In the genomic region with DNA sequence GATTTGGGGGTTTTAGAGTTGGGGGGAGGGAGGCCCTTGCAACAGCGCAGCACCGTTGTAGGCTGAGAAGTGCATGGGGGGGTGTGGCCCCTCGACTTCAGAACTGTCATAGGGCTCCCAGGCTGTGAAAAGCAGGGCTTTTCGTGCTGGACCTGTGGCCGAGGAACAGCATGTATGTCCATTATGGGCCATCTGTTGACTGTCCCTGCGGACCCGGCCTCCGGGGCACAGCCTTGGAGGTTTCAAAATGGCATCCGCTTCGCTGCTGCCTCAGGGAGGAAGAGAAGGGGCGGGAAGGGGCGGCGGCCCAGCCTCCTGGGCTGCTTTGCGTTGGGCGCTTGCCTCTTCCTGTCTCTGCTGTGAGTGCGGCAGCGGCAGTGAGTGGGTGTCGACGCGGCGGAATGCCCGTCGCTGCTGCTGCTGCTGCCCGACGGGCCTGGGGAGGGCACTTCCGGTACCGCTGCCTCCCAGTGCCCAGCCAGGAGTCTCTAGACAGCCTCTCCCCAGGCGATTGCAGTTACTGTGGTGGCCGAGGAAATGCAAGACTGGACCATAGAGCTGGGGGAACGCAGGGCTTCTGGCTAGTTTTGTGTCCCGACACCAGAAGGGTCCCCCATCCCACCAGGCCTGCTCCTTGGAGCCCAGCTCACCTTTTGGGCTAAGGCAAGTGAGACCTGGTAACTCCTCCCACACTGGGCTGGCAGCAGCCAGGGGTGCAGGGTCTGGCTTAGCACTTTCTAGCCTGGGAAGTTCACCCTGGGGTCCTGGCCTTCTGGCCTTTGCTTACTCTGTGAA, we compare ENCODE assay signal across 8 cellular contexts. TPM values are rescaled to one million over a fixed set of nuclear protein-coding genes. Genes with fewer than 3 reads are reported as not detected.
DNase-seq lines count a peak whose midpoint lies in the region; ATAC-seq and TF ChIP-seq lines count a peak whose summit lies in the region.

No MANE protein-coding gene starts in this region.

- CTCF ChIA-PET in activated CD8-positive, alpha-beta T cell treated with anti-CD3 and anti-CD28 coated beads for 36 hours (lab: Charles Lee) = interaction anchor here (0.8 to 14.8 kb wide), 4 partner anchors 6 to 44 kb away, joined by 3 to 239 read pairs (median 20); no protein-coding TSS in a partner anchor

- no peaks in the 10 kb centered on the region for H3K9me3 Mint-ChIP-seq in HFFc6
- H3K9me3 Mint-ChIP-seq in activated CD8-positive, alpha-beta T cell treated with anti-CD3 and anti-CD28 coated beads for 36 hours = no peaks in the 10 kb centered on the region
- no peaks in the 10 kb centered on the region for H3K9me3 Mint-ChIP-seq in memory B cell

- H3K27me3 Mint-ChIP-seq in HFFc6 (ENCODE audit: insufficient read depth) (peaks cover 2% of the 10 kb centered on the region), memory B cell (no peaks in the 10 kb centered on the region)
- no peaks in the 10 kb centered on the region for H3K27me3 Mint-ChIP-seq in activated CD8-positive, alpha-beta T cell treated with anti-CD3 and anti-CD28 coated beads for 36 hours

- H3K36me3 Mint-ChIP-seq in HFFc6 (ENCODE audit: low read depth) (peaks cover 12% of the 10 kb centered on the region), memory B cell (peaks cover 8% of the 10 kb centered on the region)
- H3K36me3 Mint-ChIP-seq in activated CD8-positive, alpha-beta T cell treated with anti-CD3 and anti-CD28 coated beads for 36 hours (ENCODE audit: low read depth) = peaks cover 21% of the 10 kb centered on the region

- H3K27ac Mint-ChIP-seq in HFFc6 = peak overlapping the region; percentile 92
- peak overlapping the region; percentile 95 for H3K27ac Mint-ChIP-seq in activated CD8-positive, alpha-beta T cell treated with anti-CD3 and anti-CD28 coated beads for 36 hours
- H3K27ac Mint-ChIP-seq in memory B cell = peak overlapping the region; percentile 94

- DNase-seq in GM04504 (ENCODE audit: low read depth) (peak; percentile 65), HFFc6 (peak; percentile 83), NCI-H748 treated with DMSO at 0.1 percent for 48 hours (lab: John Stamatoyannopoulos, UW) (peak; percentile 3), memory B cell (ENCODE audit: low spot score in 2 of 2) (peak; percentile 71 to 73), DMS114 treated with DMSO at 0.1 percent for 48 hours (lab: John Stamatoyannopoulos, UW; ENCODE audit: unreplicated experiment) (no peak)
- peak; percentile 96 for DNase-seq in activated CD8-positive, alpha-beta T cell treated with anti-CD3 and anti-CD28 coated beads for 36 hours
- peak; percentile 80 for DNase-seq in effector CD4-positive, alpha-beta T cell
- peak; percentile 71 for DNase-seq in stimulated activated CD8-positive, alpha-beta memory T cell treated with anti-CD3 and anti-CD28 coated beads, Interleukin-12 subunit alpha, Interleukin-12 subunit beta, amount 100 ng/mL, for 24 hours (ENCODE audit: extremely low read depth)

- no peak for TF ChIP-seq CTCF in HFFc6 (IDR thresholded peaks at IDR 0.05)
- TF ChIP-seq CTCF in activated CD8-positive, alpha-beta T cell treated with anti-CD3 and anti-CD28 coated beads for 36 hours (IDR thresholded peaks at IDR 0.05) = no peak

- H3K4me1 Mint-ChIP-seq in HFFc6 (ENCODE audit: low read depth) = peaks cover 55% of the 10 kb centered on the region
- peaks cover 51% of the 10 kb centered on the region for H3K4me1 Mint-ChIP-seq in activated CD8-positive, alpha-beta T cell treated with anti-CD3 and anti-CD28 coated beads for 36 hours (ENCODE audit: low read depth)
- peaks cover 47% of the 10 kb centered on the region for H3K4me1 Mint-ChIP-seq in memory B cell

- POLR2A ChIA-PET in activated CD8-positive, alpha-beta T cell treated with anti-CD3 and anti-CD28 coated beads for 36 hours (lab: Charles Lee) = interaction anchor here (0.7 to 4.2 kb wide), 8 partner anchors 9 to 122 kb away, joined by 3 to 29 read pairs (median 4); no protein-coding TSS in a partner anchor

- H3K4me3 Mint-ChIP-seq in HFFc6 (peak overlapping the region; percentile 96), memory B cell (peak overlapping the region; percentile 99)
- peak overlapping the region; percentile 91 for H3K4me3 Mint-ChIP-seq in activated CD8-positive, alpha-beta T cell treated with anti-CD3 and anti-CD28 coated beads for 36 hours

- intact Hi-C loops in activated CD8-positive, alpha-beta T cell treated with anti-CD3 and anti-CD28 coated beads for 36 hours (cut with micrococcal nuclease) = no loop called here

- ATAC-seq in activated CD8-positive, alpha-beta T cell treated with anti-CD3 and anti-CD28 coated beads for 36 hours = peak; percentile 47
- peak; percentile 41 for ATAC-seq in memory B cell (ENCODE audit: low read depth)

RNA-seq across cellular contexts. Expression of a gene that starts 1.9 kb away (rescaled TPM):
- 100 to 1,000 TPM; 532 to 617 (median 582) TPM for total RNA-seq in HFFc6 (2021; fragmentation: NEBNext Ultra II Directional; extraction: Animal tissue kit (Norgen Biotek cat#: 25700))
- 100 to 1,000 TPM; 238 to 242 TPM for total RNA-seq in activated CD8-positive, alpha-beta T cell treated with anti-CD3 and anti-CD28 coated beads for 36 hours

RNA-seq across cellular contexts. Expression of a gene that starts 31.0 kb away (rescaled TPM):
- 10 to 100 TPM; 14.5 to 26.6 (median 24.7) TPM for total RNA-seq in HFFc6 (2021; fragmentation: NEBNext Ultra II Directional; extraction: Animal tissue kit (Norgen Biotek cat#: 25700))
- 1 to 10 TPM; 1.6 to 2.3 TPM for total RNA-seq in activated CD8-positive, alpha-beta T cell treated with anti-CD3 and anti-CD28 coated beads for 36 hours

RNA-seq across cellular contexts. Expression of a gene that starts 32.9 kb away (rescaled TPM):
- total RNA-seq in HFFc6 (2021; fragmentation: NEBNext Ultra II Directional; extraction: Animal tissue kit (Norgen Biotek cat#: 25700)) = under 1 TPM in 2 of 6 experiments, not detected in 4; 0.16 to 0.24 TPM
- under 1 TPM in 1 of 2 experiments, not detected in 1; 0.22 TPM for total RNA-seq in activated CD8-positive, alpha-beta T cell treated with anti-CD3 and anti-CD28 coated beads for 36 hours

RNA-seq across cellular contexts. Expression of a gene that starts 40.9 kb away (rescaled TPM):
- under 1 TPM in 2 of 6 experiments, not detected in 4; 0.11 to 0.13 TPM for total RNA-seq in HFFc6 (2021; fragmentation: NEBNext Ultra II Directional; extraction: Animal tissue kit (Norgen Biotek cat#: 25700))
- not detected for total RNA-seq in activated CD8-positive, alpha-beta T cell treated with anti-CD3 and anti-CD28 coated beads for 36 hours

RNA-seq across cellular contexts. Expression of a gene that starts 46.5 kb away (rescaled TPM):
- not detected for total RNA-seq in HFFc6 (2021; fragmentation: NEBNext Ultra II Directional; extraction: Animal tissue kit (Norgen Biotek cat#: 25700))
- under 1 TPM; 0.11 to 0.23 TPM for total RNA-seq in activated CD8-positive, alpha-beta T cell treated with anti-CD3 and anti-CD28 coated beads for 36 hours

Comparison
In these comparisons a context has a peak if more than half of its experiments do, and no peak if none do; other contexts are left out.
1. RNA of a gene that starts 31.0 kb away (total RNA-seq): 14.5 to 26.6 TPM in HFFc6; 1.6 to 2.3 TPM in activated CD8-positive, alpha-beta T cell treated with anti-CD3 and anti-CD28 coated beads for 36 hours; every median in the first group is over 4 times any median in the second.
2. Peak in every context shown above with its lines, with median percentiles within 50 percentile points of each other: H3K27ac Mint-ChIP-seq and H3K4me3 Mint-ChIP-seq.